Comparison of ENCODE assay signal across 8 cellular contexts in genomic region chr11:30914143-30914762, GRCh38.
DNase-seq lines count a peak whose midpoint lies in the region; ATAC-seq and TF ChIP-seq lines count a peak whose summit lies in the region.

No MANE protein-coding gene starts in this region.

- H3K4me1 Mint-ChIP-seq in neural crest cell (peaks cover 22% of the 10 kb centered on the region), T-helper 17 cell (no peaks in the 10 kb centered on the region)

- H3K9me3 ChIP-seq in esophagus squamous epithelium (no peaks in the 10 kb centered on the region), T-helper 17 cell (ENCODE audit: control insufficient read depth, low read length, poor library complexity, severe bottlenecking) (no peaks in the 10 kb centered on the region)

- intact Hi-C loops in esophagus squamous epithelium (cut with DNase I): no loop called here

- no peak for TF ChIP-seq POLR2A in esophagus squamous epithelium (IDR thresholded peaks at IDR 0.05)

- no peaks in the 10 kb centered on the region for H3K4me1 ChIP-seq in esophagus squamous epithelium

- no peak overlapping the region for H3K27ac ChIP-seq in esophagus squamous epithelium

- no peak overlapping the region for H3K27ac Mint-ChIP-seq in neural crest cell (ENCODE audit: unreplicated experiment)
- no peak overlapping the region for H3K27ac Mint-ChIP-seq in T-helper 17 cell

- peak; percentile 7 to 19 for DNase-seq in SHP77 (lab: John Stamatoyannopoulos, UW)
- DNase-seq in SHP77 treated with DMSO at 0.1 percent for 48 hours (lab: John Stamatoyannopoulos, UW): no peak
- DNase-seq in HPDE6-E6E7 (ENCODE audit: extremely low spot score): peak; percentile 26
- peak; percentile 1 for DNase-seq in RPMI7951 (ENCODE audit: low read depth)
- DNase-seq in esophagus squamous epithelium (lab: John Stamatoyannopoulos, UW): no peak
- DNase-seq in neural crest cell (ENCODE audit: low read depth, low spot score): peak; percentile 58
- no peak for DNase-seq in T-helper 17 cell

- no peak overlapping the region for H3K4me3 ChIP-seq in esophagus squamous epithelium

- ATAC-seq in T-helper 17 cell: no peak
- ATAC-seq in HG03097 (IDR thresholded peaks at IDR 0.05; ENCODE audit: low FRiP score, unreplicated experiment): no peak

- no peaks in the 10 kb centered on the region for H3K9me3 Mint-ChIP-seq in neural crest cell

- H3K36me3 ChIP-seq in esophagus squamous epithelium: no peaks in the 10 kb centered on the region

- TF ChIP-seq CTCF in esophagus squamous epithelium (IDR thresholded peaks at IDR 0.05) (peak in 4 of 6 experiments; percentile 30 to 65 (median 45)), neural crest cell (conservative IDR thresholded peaks at IDR 0.05) (peak; percentile 79)

- H3K27me3 ChIP-seq in esophagus squamous epithelium: peaks cover 0 to 15% (median 0%) of the 10 kb centered on the region in 4 donors

- 13 to 14% methylated on average over 8 of the region's 8 CpGs for WGBS in esophagus squamous epithelium, 2 donors

- H3K4me3 Mint-ChIP-seq in neural crest cell (no peak overlapping the region), T-helper 17 cell (no peak overlapping the region)

- no peaks in the 10 kb centered on the region for H3K27me3 Mint-ChIP-seq in neural crest cell (ENCODE audit: low read depth)
- H3K27me3 Mint-ChIP-seq in T-helper 17 cell: peaks cover 21% of the 10 kb centered on the region

- H3K36me3 Mint-ChIP-seq in neural crest cell (ENCODE audit: low read depth) (no peaks in the 10 kb centered on the region), T-helper 17 cell (ENCODE audit: low read depth) (no peaks in the 10 kb centered on the region)

Comparison
In these comparisons a context has a peak if more than half of its experiments do, and no peak if none do; other contexts are left out.
1. DNase-seq: peak in SHP77 (2 of 2), HPDE6-E6E7 (single experiment), RPMI7951 (single experiment) and neural crest cell (single experiment); none in SHP77 treated with DMSO at 0.1 percent for 48 hours (single experiment), esophagus squamous epithelium (single experiment) and T-helper 17 cell (0 of 3).